ENCODE assay signal across 13 cellular contexts in genomic region chr9:33445389-33445881, GRCh38. TPM values are rescaled to one million over a fixed set of nuclear protein-coding genes. Genes with fewer than 3 reads are reported as not detected.
DNase-seq lines count a peak whose midpoint lies in the region; ATAC-seq, FAIRE-seq and TF ChIP-seq lines count a peak whose summit lies in the region.
"Had no signal": no experiment of that assay in that cellular context is flagged by ENCODE, and none has a peak within 500 bp of the region (broad histone marks: within the 10 kb centered on the region; RNA-seq: fewer than 3 reads in every experiment).

No MANE protein-coding gene starts in this region.

- no peak overlapping the region for H4K5ac ChIP-seq in mesendoderm (ENCODE audit: low read length)

- no peak overlapping the region for H2AFZ ChIP-seq in keratinocyte (ENCODE audit: control insufficient read depth, low read length)

- peak; percentile 79 for FAIRE-seq in keratinocyte (lab: Jason Lieb, UNC)
- FAIRE-seq: A204.1, astrocyte had no signal

- H3K27ac ChIP-seq in keratinocyte (ENCODE audit: control insufficient read depth, insufficient read depth, low read length) (no peak overlapping the region), stomach (peak overlapping the region; percentile 75 to 86 (median 78)), mesendoderm (ENCODE audit: low read depth, low read length) (no peak overlapping the region)

- no peak overlapping the region for H2AK5ac ChIP-seq in mesendoderm (ENCODE audit: low read length)

- POLR2A ChIA-PET in activated CD8-positive, alpha-beta T cell treated with anti-CD3 and anti-CD28 coated beads for 36 hours (lab: Charles Lee) = interaction anchor here (1.6 kb wide), 1 partner anchor 10 kb away, joined by 4 read pairs; no protein-coding TSS in a partner anchor

- no peak for ATAC-seq in activated CD8-positive, alpha-beta T cell treated with anti-CD3 and anti-CD28 coated beads for 36 hours
- no peak for ATAC-seq in HG03457 (IDR thresholded peaks at IDR 0.05; ENCODE audit: unreplicated experiment)

- intact Hi-C loops in activated CD4-positive, alpha-beta T cell treated with anti-CD3 and anti-CD28 coated beads, Interleukin-2, amount 10 ng/mL, durations not matched to agents 24 days and 14 days (cut with micrococcal nuclease) = loop anchor here (5.0 kb wide), 2 partner anchors 43 to 278 kb away; partner anchors contain the start of genes AQP7 and B4GALT1
- intact Hi-C loops in activated CD8-positive, alpha-beta T cell treated with anti-CD3 and anti-CD28 coated beads for 36 hours (cut with micrococcal nuclease) = no loop called here
- intact Hi-C loops in stomach (cut with DNase I; ENCODE audit: low total_unique reads) = no loop called here

- no peak for TF ChIP-seq POLR2A in stomach (IDR thresholded peaks at IDR 0.05)

- H3K56ac ChIP-seq in mesendoderm (ENCODE audit: low read length) = no peak overlapping the region

- 35 to 66% (median 42%) methylated on average over 8 of the region's 8 CpGs for WGBS in stomach, 5 donors
- no CpG with 5 or more reads among the region's 8 CpGs for WGBS in mesendoderm (ENCODE audit: extremely low coverage, insufficient coverage, low lambda C conversion rate)

- dilution Hi-C loops in keratinocyte (cut with MboI; ENCODE audit: extremely low pct_ligation_motif_present, low sequenced_read_pairs) = no loop called here

- no peaks in the 10 kb centered on the region for H3K9me3 Mint-ChIP-seq in activated CD4-positive, alpha-beta T cell treated with anti-CD3 and anti-CD28 coated beads, Interleukin-2, amount 10 ng/mL, durations not matched to agents 24 days and 14 days
- no peaks in the 10 kb centered on the region for H3K9me3 Mint-ChIP-seq in activated CD8-positive, alpha-beta T cell treated with anti-CD3 and anti-CD28 coated beads for 36 hours

- no peak overlapping the region for H3K18ac ChIP-seq in mesendoderm (ENCODE audit: low read length)

- no peaks in the 10 kb centered on the region for H3K9me1 ChIP-seq in keratinocyte (ENCODE audit: control insufficient read depth, extremely low read depth, insufficient read depth, low read length)

- no peak overlapping the region for H3K9ac ChIP-seq in keratinocyte (ENCODE audit: control insufficient read depth, extremely low read depth, insufficient read depth, low read length)
- no peak overlapping the region for H3K9ac ChIP-seq in mesendoderm (ENCODE audit: low read length)

- no peaks in the 10 kb centered on the region for H3K79me2 ChIP-seq in keratinocyte (ENCODE audit: control insufficient read depth, insufficient read depth, low read length)
- H3K79me2 ChIP-seq in mesendoderm (ENCODE audit: control insufficient read depth, insufficient read depth, low read length) = no peaks in the 10 kb centered on the region

- H3K27me3 ChIP-seq in keratinocyte (ENCODE audit: control insufficient read depth, extremely low read depth, insufficient read depth, low read length) (no peaks in the 10 kb centered on the region), stomach (peaks cover 0 to 8% (median 0%) of the 10 kb centered on the region in 3 donors), mesendoderm (ENCODE audit: insufficient read depth, low read length, poor library complexity) (no peaks in the 10 kb centered on the region)

- no peak overlapping the region for H2BK5ac ChIP-seq in mesendoderm (ENCODE audit: low read length)

- H3K27me3 Mint-ChIP-seq in activated CD4-positive, alpha-beta T cell treated with anti-CD3 and anti-CD28 coated beads, Interleukin-2, amount 10 ng/mL, durations not matched to agents 24 days and 14 days = no peaks in the 10 kb centered on the region
- H3K27me3 Mint-ChIP-seq in activated CD8-positive, alpha-beta T cell treated with anti-CD3 and anti-CD28 coated beads for 36 hours = no peaks in the 10 kb centered on the region

- H4K20me1 ChIP-seq in keratinocyte (ENCODE audit: control insufficient read depth, extremely low read depth, insufficient read depth, low read length) = no peaks in the 10 kb centered on the region

- H3K36me3 ChIP-seq in keratinocyte (ENCODE audit: control insufficient read depth in 2 of 2, extremely low read depth in 1 of 2, insufficient read depth in 2 of 2, low read length in 2 of 2) (peaks cover 2 to 21% of the 10 kb centered on the region in 2 experiments), stomach (peaks cover 0 to 33% (median 23%) of the 10 kb centered on the region in 4 donors), mesendoderm (ENCODE audit: control insufficient read depth, insufficient read depth, low read length) (no peaks in the 10 kb centered on the region)

- peak overlapping the region; percentile 86 for H3K4me3 Mint-ChIP-seq in activated CD4-positive, alpha-beta T cell treated with anti-CD3 and anti-CD28 coated beads, Interleukin-2, amount 10 ng/mL, durations not matched to agents 24 days and 14 days
- no peak overlapping the region for H3K4me3 Mint-ChIP-seq in activated CD8-positive, alpha-beta T cell treated with anti-CD3 and anti-CD28 coated beads for 36 hours

- H3K4me1 Mint-ChIP-seq in activated CD4-positive, alpha-beta T cell treated with anti-CD3 and anti-CD28 coated beads, Interleukin-2, amount 10 ng/mL, durations not matched to agents 24 days and 14 days = peaks cover 62% of the 10 kb centered on the region
- H3K4me1 Mint-ChIP-seq in activated CD8-positive, alpha-beta T cell treated with anti-CD3 and anti-CD28 coated beads for 36 hours (ENCODE audit: low read depth) = peaks cover 34% of the 10 kb centered on the region

- DNase-seq in activated CD4-positive, alpha-beta T cell treated with anti-CD3 and anti-CD28 coated beads, Interleukin-2, amount 10 ng/mL, durations not matched to agents 24 days and 14 days = no peak
- DNase-seq in activated CD4-positive, alpha-beta T cell treated with anti-CD3 and anti-CD28 coated beads for 48 hours = no peak
- peak; percentile 39 for DNase-seq in activated CD8-positive, alpha-beta T cell treated with anti-CD3 and anti-CD28 coated beads for 36 hours
- DNase-seq in keratinocyte (ENCODE audit: low read depth, low spot score) (no peak), stomach (peak; percentile 86), mesendoderm (no peak), SW480 (ENCODE audit: low spot score) (no peak)
- DNase-seq: GF-D8, mesenchymal stem cell, NCI-H748 treated with DMSO at 0.1 percent for 48 hours had no signal

- H3K27ac Mint-ChIP-seq in activated CD4-positive, alpha-beta T cell treated with anti-CD3 and anti-CD28 coated beads, Interleukin-2, amount 10 ng/mL, durations not matched to agents 24 days and 14 days = peak overlapping the region; percentile 45
- peak overlapping the region; percentile 88 for H3K27ac Mint-ChIP-seq in activated CD8-positive, alpha-beta T cell treated with anti-CD3 and anti-CD28 coated beads for 36 hours

- H3K9me3 ChIP-seq in keratinocyte (ENCODE audit: control insufficient read depth, low read depth, low read length) = no peaks in the 10 kb centered on the region
- no peaks in the 10 kb centered on the region for H3K9me3 ChIP-seq in stomach

- no peaks in the 10 kb centered on the region for H3K79me1 ChIP-seq in mesendoderm (ENCODE audit: low read length)

- H3K4me3 ChIP-seq in keratinocyte (ENCODE audit: control insufficient read depth in 2 of 3, extremely low read depth in 1 of 3, insufficient read depth in 2 of 3, low read depth in 1 of 3, low read length in 3 of 3) = peak overlapping the region; percentile 39 to 66 (median 53)
- peak overlapping the region; percentile 45 to 62 (median 54) for H3K4me3 ChIP-seq in stomach
- no peak overlapping the region for H3K4me3 ChIP-seq in mesendoderm (ENCODE audit: low read length)

- no peak overlapping the region for H2BK120ac ChIP-seq in mesendoderm (ENCODE audit: low read depth, low read length)

- no peak overlapping the region for H3K23ac ChIP-seq in mesendoderm (ENCODE audit: low read length)

- H2BK15ac ChIP-seq in mesendoderm (replicated peaks; ENCODE audit: low read depth) = no peak overlapping the region

- no peak for TF ChIP-seq EP300 in stomach (IDR thresholded peaks at IDR 0.05)

- TF ChIP-seq CTCF in activated CD8-positive, alpha-beta T cell treated with anti-CD3 and anti-CD28 coated beads for 36 hours (IDR thresholded peaks at IDR 0.05) = no peak
- no peak for TF ChIP-seq CTCF in keratinocyte (optimal IDR thresholded peaks at IDR 0.05 in 1 of 3, IDR thresholded peaks at IDR 0.05 in 1 of 3, conservative IDR thresholded peaks at IDR 0.05 in 1 of 3; ENCODE audit: extremely low read depth in 1 of 3, insufficient read depth in 2 of 3, low read length in 3 of 3)
- TF ChIP-seq CTCF in stomach (IDR thresholded peaks at IDR 0.05) = no peak

- CTCF ChIA-PET in activated CD8-positive, alpha-beta T cell treated with anti-CD3 and anti-CD28 coated beads for 36 hours (lab: Charles Lee) = interaction anchor here (1.3 to 6.9 kb wide), 3 partner anchors 20 to 70 kb away, joined by 3 to 48 read pairs (median 7); no protein-coding TSS in a partner anchor

- H3K4me2 ChIP-seq in keratinocyte (ENCODE audit: control insufficient read depth, extremely low read depth, insufficient read depth, low read depth, low read length) (peak overlapping the region; percentile 96), mesendoderm (ENCODE audit: low read length) (no peak overlapping the region)

- no peak overlapping the region for H4K8ac ChIP-seq in mesendoderm (ENCODE audit: low read depth, low read length)

- H3K4me1 ChIP-seq in keratinocyte (ENCODE audit: control insufficient read depth, extremely low read depth, insufficient read depth, low read length) (peaks cover 62% of the 10 kb centered on the region), stomach (peaks cover 21 to 57% (median 45%) of the 10 kb centered on the region in 4 donors), mesendoderm (ENCODE audit: control insufficient read depth, low read depth, low read length) (peaks cover 13% of the 10 kb centered on the region)

- no peak overlapping the region for H3K4ac ChIP-seq in mesendoderm (ENCODE audit: low read depth, low read length)

- H3K36me3 Mint-ChIP-seq in activated CD4-positive, alpha-beta T cell treated with anti-CD3 and anti-CD28 coated beads, Interleukin-2, amount 10 ng/mL, durations not matched to agents 24 days and 14 days (ENCODE audit: low read depth) = peaks cover 28% of the 10 kb centered on the region
- no peaks in the 10 kb centered on the region for H3K36me3 Mint-ChIP-seq in activated CD8-positive, alpha-beta T cell treated with anti-CD3 and anti-CD28 coated beads for 36 hours (ENCODE audit: low read depth)

RNA-seq across cellular contexts. Expression of gene AQP3, which starts 2.0 kb away (rescaled TPM):
- 3.2 and 4.1 TPM in 2 replicates for total RNA-seq in activated CD4-positive, alpha-beta T cell treated with anti-CD3 and anti-CD28 coated beads, Interleukin-2, amount 10 ng/mL, durations not matched to agents 24 days and 14 days
- 1 to 10 TPM; 1.2 to 2.6 TPM for total RNA-seq in activated CD8-positive, alpha-beta T cell treated with anti-CD3 and anti-CD28 coated beads for 36 hours
- polyA plus RNA-seq in keratinocyte (139 to 239 TPM (median 215 TPM) in 3 replicates), stomach (100 to 1,000 TPM in 1 of 3 donors, 10 to 100 TPM in 2; 10.8 to 319 (median 36.5) TPM)
- 16.3 TPM for polyA plus RNA-seq in keratinocyte (2011; ENCODE audit: low read depth)
- 63.9 and 107 TPM in 2 replicates for polyA plus RNA-seq in keratinocyte (2011; cell fraction: cytosol; rRNA removed)
- 126 and 174 TPM in 2 replicates for polyA plus RNA-seq in keratinocyte (2011; cell fraction: nucleus; rRNA removed)
- 107 and 168 TPM in 2 replicates for polyA plus RNA-seq in keratinocyte (2012; ENCODE audit: low replicate concordance)
- polyA minus RNA-seq in keratinocyte = 219 to 431 TPM (median 304 TPM) in 3 replicates
- 148 TPM for polyA minus RNA-seq in keratinocyte (2011; cell fraction: cytosol; rRNA and poly(A)+ RNA removed)
- 78.9 and 82.2 TPM in 2 replicates for polyA minus RNA-seq in keratinocyte (2011; cell fraction: nucleus; rRNA and poly(A)+ RNA removed)
- total RNA-seq in stomach = 10 to 100 TPM in 3 of 5 donors, 1 to 10 TPM in 2; 1.7 to 60.0 (median 11.4) TPM
- polyA plus RNA-seq in mesendoderm (2013, experiment 1 of 2) = 2.6 TPM
- polyA plus RNA-seq in mesendoderm (2013, experiment 2 of 2) = 2.9 TPM

RNA-seq across cellular contexts. Expression of gene NOL6, which starts 28.3 kb away (rescaled TPM):
- total RNA-seq in activated CD4-positive, alpha-beta T cell treated with anti-CD3 and anti-CD28 coated beads, Interleukin-2, amount 10 ng/mL, durations not matched to agents 24 days and 14 days = 86.7 and 86.8 TPM in 2 replicates
- total RNA-seq in activated CD8-positive, alpha-beta T cell treated with anti-CD3 and anti-CD28 coated beads for 36 hours = 10 to 100 TPM; 45.5 to 45.9 TPM
- polyA plus RNA-seq in keratinocyte (51.8 to 93.3 TPM (median 63.6 TPM) in 3 replicates), stomach (10 to 100 TPM; 10.7 to 22.0 (median 12.5) TPM)
- 17.5 TPM for polyA plus RNA-seq in keratinocyte (2011; ENCODE audit: low read depth)
- 41.5 and 49.7 TPM in 2 replicates for polyA plus RNA-seq in keratinocyte (2011; cell fraction: cytosol; rRNA removed)
- 113 and 128 TPM in 2 replicates for polyA plus RNA-seq in keratinocyte (2011; cell fraction: nucleus; rRNA removed)
- polyA plus RNA-seq in keratinocyte (2012; ENCODE audit: low replicate concordance) = 26.3 and 80.4 TPM in 2 replicates
- 76.3 to 184 TPM (median 102 TPM) in 3 replicates for polyA minus RNA-seq in keratinocyte
- 73.7 TPM for polyA minus RNA-seq in keratinocyte (2011; cell fraction: cytosol; rRNA and poly(A)+ RNA removed)
- polyA minus RNA-seq in keratinocyte (2011; cell fraction: nucleus; rRNA and poly(A)+ RNA removed) = 81.7 and 90.1 TPM in 2 replicates
- total RNA-seq in stomach = 10 to 100 TPM; 12.5 to 43.6 (median 21.4) TPM
- 37.8 TPM for polyA plus RNA-seq in mesendoderm (2013, experiment 1 of 2)
- 36.5 TPM for polyA plus RNA-seq in mesendoderm (2013, experiment 2 of 2)

RNA-seq across cellular contexts. Expression of gene AQP7, which starts 43.1 kb away (rescaled TPM):
- total RNA-seq in activated CD4-positive, alpha-beta T cell treated with anti-CD3 and anti-CD28 coated beads, Interleukin-2, amount 10 ng/mL, durations not matched to agents 24 days and 14 days = not detected in 2 replicates
- not detected for total RNA-seq in activated CD8-positive, alpha-beta T cell treated with anti-CD3 and anti-CD28 coated beads for 36 hours
- polyA plus RNA-seq in keratinocyte (not detected in 3 replicates), stomach (1 to 10 TPM; 1.1 to 5.3 (median 1.5) TPM)
- polyA plus RNA-seq in keratinocyte (2011; ENCODE audit: low read depth) = not detected
- polyA plus RNA-seq in keratinocyte (2011; cell fraction: cytosol; rRNA removed) = not detected in 2 replicates
- polyA plus RNA-seq in keratinocyte (2011; cell fraction: nucleus; rRNA removed) = 0.10 and 0.19 TPM in 2 replicates
- polyA plus RNA-seq in keratinocyte (2012; ENCODE audit: low replicate concordance) = 0.14 TPM in 1 of 2 replicates, not detected in the other
- not detected in 3 replicates for polyA minus RNA-seq in keratinocyte
- not detected for polyA minus RNA-seq in keratinocyte (2011; cell fraction: cytosol; rRNA and poly(A)+ RNA removed)
- not detected in 2 replicates for polyA minus RNA-seq in keratinocyte (2011; cell fraction: nucleus; rRNA and poly(A)+ RNA removed)
- 10 to 100 TPM in 1 of 5 donors, 1 to 10 TPM in 2, not detected in 2; 2.8 to 17.4 (median 3.9) TPM for total RNA-seq in stomach
- not detected for polyA plus RNA-seq in mesendoderm (2013, experiment 1 of 2)
- polyA plus RNA-seq in mesendoderm (2013, experiment 2 of 2) = not detected

Comparison
In these comparisons a context has a peak if more than half of its experiments do, and no peak if none do; other contexts are left out.
1. DNase-seq: peak in activated CD8-positive, alpha-beta T cell treated with anti-CD3 and anti-CD28 coated beads for 36 hours (single experiment) and stomach (single experiment); none in activated CD4-positive, alpha-beta T cell treated with anti-CD3 and anti-CD28 coated beads, Interleukin-2, amount 10 ng/mL, durations not matched to agents 24 days and 14 days (single experiment), activated CD4-positive, alpha-beta T cell treated with anti-CD3 and anti-CD28 coated beads for 48 hours (single experiment), keratinocyte (single experiment), mesendoderm (single experiment) and SW480 (single experiment).
2. H3K27ac ChIP-seq: peak in stomach (5 of 5); none in keratinocyte (single experiment) and mesendoderm (single experiment).